In genomic region chr18:3135536-3135935, GRCh38 we compare ENCODE assay signal across 14 cellular contexts.
DNase-seq lines count a peak whose midpoint lies in the region; ATAC-seq and TF ChIP-seq lines count a peak whose summit lies in the region.
"Had no signal": no experiment of that assay in that cellular context is flagged by ENCODE, and none has a peak within 500 bp of the region (broad histone marks: within the 10 kb centered on the region; RNA-seq: fewer than 3 reads in every experiment).

No MANE protein-coding gene starts in this region.

- H3K9me3 ChIP-seq in esophagus muscularis mucosa: no peaks in the 10 kb centered on the region
- H3K9me3 ChIP-seq in gastrocnemius medialis: no peaks in the 10 kb centered on the region

- H3K79me2 ChIP-seq in GM23338 (replicated peaks; ENCODE audit: insufficient read depth): no peaks in the 10 kb centered on the region

- H3K27ac ChIP-seq in GM23338 (ENCODE audit: low read depth): no peak overlapping the region
- H3K27ac ChIP-seq in esophagus muscularis mucosa (replicated peaks in 1 of 4): no peak overlapping the region
- H3K27ac ChIP-seq in gastrocnemius medialis: peak overlapping the region in 3 of 4 donors; percentile 39 to 84 (median 65)

- no peaks in the 10 kb centered on the region for H3K36me3 Mint-ChIP-seq in GM23338 (ENCODE audit: low read depth)
- H3K36me3 Mint-ChIP-seq in nephron progenitor cell (ENCODE audit: low read depth): peaks cover 4% of the 10 kb centered on the region
- H3K36me3 Mint-ChIP-seq: CD14-positive monocyte had no signal

- TF ChIP-seq POLR2A in esophagus muscularis mucosa (IDR thresholded peaks at IDR 0.05; ENCODE audit: low read depth) (no peak), gastrocnemius medialis (IDR thresholded peaks at IDR 0.05) (no peak)

- no peaks in the 10 kb centered on the region for H4K20me1 ChIP-seq in GM23338 (replicated peaks; ENCODE audit: insufficient read depth)

- 90% methylated on average over 10 of the region's 10 CpGs for WGBS in esophagus muscularis mucosa

- H3K4me1 Mint-ChIP-seq in GM23338 (no peaks in the 10 kb centered on the region; the same call in 2 of the 3 replicates), nephron progenitor cell (peaks cover 6% of the 10 kb centered on the region)
- H3K4me1 Mint-ChIP-seq: CD14-positive monocyte had no signal

- DNase-seq in GM23338 (ENCODE audit: low spot score) (no peak), esophagus muscularis mucosa (ENCODE audit: extremely low spot score) (peak; percentile 47), nephron progenitor cell (no peak), gastrocnemius medialis (no peak), epidermal melanocyte (ENCODE audit: insufficient read length, low spot score) (no peak)
- DNase-seq: KG1, NCI-H1436, NCI-H2029, NCI-H748 treated with DMSO at 0.1 percent for 48 hours, RPMI8226 had no signal

- ATAC-seq in GM23338 (no peak), gastrocnemius medialis (no peak), GM19395 (IDR thresholded peaks at IDR 0.05; ENCODE audit: unreplicated experiment) (no peak), HG02852 (IDR thresholded peaks at IDR 0.05; ENCODE audit: unreplicated experiment) (no peak)
- ATAC-seq: HCT116 had no signal

- intact Hi-C loops in esophagus muscularis mucosa (cut with DNase I) (no loop called here), gastrocnemius medialis (cut with DNase I; ENCODE audit: low total_unique reads) (no loop called here)

- no peak overlapping the region for H3K4me2 ChIP-seq in GM23338

- no peaks in the 10 kb centered on the region for H3K27me3 Mint-ChIP-seq in GM23338 (ENCODE audit: insufficient read depth, low read depth, poor library complexity)
- H3K27me3 Mint-ChIP-seq in nephron progenitor cell (ENCODE audit: low read depth, poor library complexity): peaks cover 6% of the 10 kb centered on the region

- H3K9me2 ChIP-seq in GM23338 (ENCODE audit: insufficient read depth): no peaks in the 10 kb centered on the region

- H3K36me3 ChIP-seq in GM23338 (ENCODE audit: insufficient read depth): no peaks in the 10 kb centered on the region
- peaks cover 0 to 28% (median 18%) of the 10 kb centered on the region in 4 donors for H3K36me3 ChIP-seq in esophagus muscularis mucosa
- peaks cover 0 to 22% of the 10 kb centered on the region in 2 donors for H3K36me3 ChIP-seq in gastrocnemius medialis

- no peaks in the 10 kb centered on the region for H3F3A ChIP-seq in GM23338 (replicated peaks; ENCODE audit: low read depth)

- no peak overlapping the region for H3K27ac Mint-ChIP-seq in GM23338
- peak overlapping the region; percentile 39 for H3K27ac Mint-ChIP-seq in nephron progenitor cell

- H3K4me3 ChIP-seq in GM23338: no peak overlapping the region
- H3K4me3 ChIP-seq in esophagus muscularis mucosa: no peak overlapping the region
- no peak overlapping the region for H3K4me3 ChIP-seq in gastrocnemius medialis

- TF ChIP-seq EP300 in esophagus muscularis mucosa (IDR thresholded peaks at IDR 0.05): no peak

- peak overlapping the region; percentile 85; the same call in 1 of the 2 replicates for H2AFZ ChIP-seq in GM23338

- H3K9me3 Mint-ChIP-seq in GM23338 (no peaks in the 10 kb centered on the region), nephron progenitor cell (peaks cover 7% of the 10 kb centered on the region)

- in situ Hi-C loops in gastrocnemius medialis (cut with MboI; ENCODE audit: low sequenced_read_pairs in 4 of 4): loop anchor here in 3 of 4 donors (10.0 to 25.0 kb wide), 2 partner anchors 191 to 198 kb away; no protein-coding TSS in a partner anchor

- TF ChIP-seq CTCF in GM23338 (conservative IDR thresholded peaks at IDR 0.05; ENCODE audit: low read depth in 2 of 2): no peak
- TF ChIP-seq CTCF in esophagus muscularis mucosa (IDR thresholded peaks at IDR 0.05): no peak
- TF ChIP-seq CTCF in nephron progenitor cell (IDR thresholded peaks at IDR 0.05): no peak
- no peak for TF ChIP-seq CTCF in gastrocnemius medialis (IDR thresholded peaks at IDR 0.05 in 4 of 5, conservative IDR thresholded peaks at IDR 0.05 in 1 of 5)

- H3K27me3 ChIP-seq in GM23338 (ENCODE audit: insufficient read depth): no peaks in the 10 kb centered on the region
- no peaks in the 10 kb centered on the region for H3K27me3 ChIP-seq in esophagus muscularis mucosa
- no peaks in the 10 kb centered on the region for H3K27me3 ChIP-seq in gastrocnemius medialis

- H3K4me1 ChIP-seq in GM23338 (ENCODE audit: insufficient read depth): no peaks in the 10 kb centered on the region
- peaks cover 0 to 9% (median 0%) of the 10 kb centered on the region in 4 donors for H3K4me1 ChIP-seq in esophagus muscularis mucosa
- H3K4me1 ChIP-seq in gastrocnemius medialis: peaks cover 13 to 28% of the 10 kb centered on the region in 2 donors

- no peak overlapping the region for H3K4me3 Mint-ChIP-seq in GM23338
- H3K4me3 Mint-ChIP-seq in nephron progenitor cell: no peak overlapping the region
- H3K4me3 Mint-ChIP-seq: CD14-positive monocyte had no signal

TF ChIP-seq in GM23338, 12 proteins besides CTCF, POLR2A, EP300 and RAD21:
- TF ChIP-seq POLR2AphosphoS5 (IDR thresholded peaks at IDR 0.05; ENCODE audit: low read depth) (no peak), EZH2 (IDR thresholded peaks at IDR 0.05; ENCODE audit: low read depth, unreplicated experiment) (no peak), CREB1 (CRISPR knock-in tag; IDR thresholded peaks at IDR 0.05; ENCODE audit: low read depth) (no peak), STAT1 (IDR thresholded peaks at IDR 0.05; ENCODE audit: unreplicated experiment) (no peak), ZNF331 (CRISPR knock-in tag; IDR thresholded peaks at IDR 0.05; ENCODE audit: low read depth) (no peak), ZNF114 (CRISPR knock-in tag; IDR thresholded peaks at IDR 0.05) (no peak), NANOG (IDR thresholded peaks at IDR 0.05; ENCODE audit: borderline replicate concordance) (no peak), JUNB (IDR thresholded peaks at IDR 0.05; ENCODE audit: unreplicated experiment) (no peak), EZH2phosphoT487 (IDR thresholded peaks at IDR 0.05; ENCODE audit: unreplicated experiment) (no peak)
- TF ChIP-seq, protein P1, sequence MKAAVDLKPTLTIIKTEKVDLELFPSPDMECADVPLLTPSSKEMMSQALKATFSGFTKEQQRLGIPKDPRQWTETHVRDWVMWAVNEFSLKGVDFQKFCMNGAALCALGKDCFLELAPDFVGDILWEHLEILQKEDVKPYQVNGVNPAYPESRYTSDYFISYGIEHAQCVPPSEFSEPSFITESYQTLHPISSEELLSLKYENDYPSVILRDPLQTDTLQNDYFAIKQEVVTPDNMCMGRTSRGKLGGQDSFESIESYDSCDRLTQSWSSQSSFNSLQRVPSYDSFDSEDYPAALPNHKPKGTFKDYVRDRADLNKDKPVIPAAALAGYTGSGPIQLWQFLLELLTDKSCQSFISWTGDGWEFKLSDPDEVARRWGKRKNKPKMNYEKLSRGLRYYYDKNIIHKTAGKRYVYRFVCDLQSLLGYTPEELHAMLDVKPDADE (IDR thresholded peaks at IDR 0.05): no peak
- TF ChIP-seq, protein P2, sequence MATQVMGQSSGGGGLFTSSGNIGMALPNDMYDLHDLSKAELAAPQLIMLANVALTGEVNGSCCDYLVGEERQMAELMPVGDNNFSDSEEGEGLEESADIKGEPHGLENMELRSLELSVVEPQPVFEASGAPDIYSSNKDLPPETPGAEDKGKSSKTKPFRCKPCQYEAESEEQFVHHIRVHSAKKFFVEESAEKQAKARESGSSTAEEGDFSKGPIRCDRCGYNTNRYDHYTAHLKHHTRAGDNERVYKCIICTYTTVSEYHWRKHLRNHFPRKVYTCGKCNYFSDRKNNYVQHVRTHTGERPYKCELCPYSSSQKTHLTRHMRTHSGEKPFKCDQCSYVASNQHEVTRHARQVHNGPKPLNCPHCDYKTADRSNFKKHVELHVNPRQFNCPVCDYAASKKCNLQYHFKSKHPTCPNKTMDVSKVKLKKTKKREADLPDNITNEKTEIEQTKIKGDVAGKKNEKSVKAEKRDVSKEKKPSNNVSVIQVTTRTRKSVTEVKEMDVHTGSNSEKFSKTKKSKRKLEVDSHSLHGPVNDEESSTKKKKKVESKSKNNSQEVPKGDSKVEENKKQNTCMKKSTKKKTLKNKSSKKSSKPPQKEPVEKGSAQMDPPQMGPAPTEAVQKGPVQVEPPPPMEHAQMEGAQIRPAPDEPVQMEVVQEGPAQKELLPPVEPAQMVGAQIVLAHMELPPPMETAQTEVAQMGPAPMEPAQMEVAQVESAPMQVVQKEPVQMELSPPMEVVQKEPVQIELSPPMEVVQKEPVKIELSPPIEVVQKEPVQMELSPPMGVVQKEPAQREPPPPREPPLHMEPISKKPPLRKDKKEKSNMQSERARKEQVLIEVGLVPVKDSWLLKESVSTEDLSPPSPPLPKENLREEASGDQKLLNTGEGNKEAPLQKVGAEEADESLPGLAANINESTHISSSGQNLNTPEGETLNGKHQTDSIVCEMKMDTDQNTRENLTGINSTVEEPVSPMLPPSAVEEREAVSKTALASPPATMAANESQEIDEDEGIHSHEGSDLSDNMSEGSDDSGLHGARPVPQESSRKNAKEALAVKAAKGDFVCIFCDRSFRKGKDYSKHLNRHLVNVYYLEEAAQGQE (IDR thresholded peaks at IDR 0.05; ENCODE audit: unreplicated experiment): no peak
TF ChIP-seq in GM23338: peak in this region for 0.

Comparison
In these comparisons a context has a peak if more than half of its experiments do, and no peak if none do; other contexts are left out.
1. H3K27ac ChIP-seq: peak in gastrocnemius medialis (3 of 4); none in GM23338 (single experiment) and esophagus muscularis mucosa (0 of 4).